Comparison of ENCODE assay signal across 21 cellular contexts in the genomic region with DNA sequence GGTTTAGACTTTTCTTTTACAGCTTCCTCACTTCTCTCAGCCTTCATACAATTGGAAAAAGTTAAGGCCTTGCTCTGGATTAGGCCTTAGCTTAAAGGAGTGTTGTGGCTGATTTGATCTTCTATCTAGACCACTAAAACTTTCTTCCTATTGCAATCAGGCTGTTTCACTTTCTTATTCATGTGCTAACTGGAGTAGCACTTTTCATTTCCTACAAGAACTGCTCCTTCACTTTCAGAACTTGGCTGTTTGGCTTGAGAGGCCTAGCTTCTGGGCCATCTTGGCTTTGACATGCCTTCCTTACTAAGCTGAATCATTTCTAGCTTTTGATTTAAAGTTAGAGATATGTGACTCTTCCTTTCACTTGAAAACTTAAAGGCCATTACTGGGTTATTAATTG.
DNase-seq lines count a peak whose midpoint lies in the region; ATAC-seq and TF ChIP-seq lines count a peak whose summit lies in the region.
"Had no signal": no experiment of that assay in that cellular context is flagged by ENCODE, and none has a peak within 500 bp of the region (broad histone marks: within the 10 kb centered on the region; RNA-seq: fewer than 3 reads in every experiment).

No MANE protein-coding gene starts in this region.

- H3K4me3 ChIP-seq in DND-41 (ENCODE audit: low read depth in 1 of 2, low read length in 2 of 2), result no peak overlapping the region
- no peak overlapping the region for H3K4me3 ChIP-seq in esophagus squamous epithelium
- H3K4me3 ChIP-seq in OCI-LY7 (ENCODE audit: low read depth, low read length, poor library complexity, severe bottlenecking), result no peak overlapping the region
- H3K4me3 ChIP-seq: breast epithelium, GM23338, heart right ventricle, left ventricle myocardium inferior, SJCRH30 had no signal

- H3K36me3 ChIP-seq in DND-41 (ENCODE audit: insufficient read depth, low read length) (no peaks in the 10 kb centered on the region), esophagus squamous epithelium (peaks cover 0 to 69% (median 7%) of the 10 kb centered on the region in 3 donors), OCI-LY7 (ENCODE audit: insufficient read depth, low read length) (no peaks in the 10 kb centered on the region)
- H3K36me3 ChIP-seq: breast epithelium, heart right ventricle, left ventricle myocardium inferior, SJCRH30 had no signal

- H3K9me3 Mint-ChIP-seq in activated T-helper 1 cell treated with anti-CD3 and anti-CD28 coated beads, Interleukin-12 subunit alpha, Interleukin-12 subunit beta, Interleukin-2, Interleukin-4 antibody, amounts not matched to agents 30 ng/mL and 10 ng/mL and 1 ng/mL, durations not matched to agents 14 hours and 24 hours and 36 hours, result peaks cover 34% of the 10 kb centered on the region

- POLR2A ChIA-PET in OCI-LY7 (lab: Charles Lee), result no interaction called here

- intact Hi-C loops in esophagus squamous epithelium (cut with DNase I) (no loop called here), OCI-LY7 (cut with micrococcal nuclease; ENCODE audit: unreplicated experiment) (no loop called here)
- intact Hi-C loops in activated T-helper 1 cell treated with anti-CD3 and anti-CD28 coated beads, Interleukin-12 subunit alpha, Interleukin-12 subunit beta, Interleukin-2, Interleukin-4 antibody, amounts not matched to agents 30 ng/mL and 10 ng/mL and 1 ng/mL, durations not matched to agents 14 hours and 24 hours and 36 hours (cut with micrococcal nuclease), result no loop called here

- no peak overlapping the region for H3K27ac Mint-ChIP-seq in activated T-helper 1 cell treated with anti-CD3 and anti-CD28 coated beads, Interleukin-12 subunit alpha, Interleukin-12 subunit beta, Interleukin-2, Interleukin-4 antibody, amounts not matched to agents 30 ng/mL and 10 ng/mL and 1 ng/mL, durations not matched to agents 14 hours and 24 hours and 36 hours
- H3K27ac Mint-ChIP-seq: B cell; GM23338; nephron progenitor cell; progenitor cell of endocrine pancreas; T-helper 1 cell treated with Interleukin-12 subunit alpha and Interleukin-12 subunit beta and Interleukin-4 antibody, amounts not matched to agents 30 μg/mL and 1 μg/mL, for 36 hours had no signal

- CTCF ChIA-PET in OCI-LY7 (lab: Charles Lee; ENCODE audit: unreplicated experiment), result no interaction called here

- H3K27ac ChIP-seq in DND-41 (ENCODE audit: low read length) (no peak overlapping the region), esophagus squamous epithelium (no peak overlapping the region), OCI-LY7 (ENCODE audit: low read depth, low read length, poor library complexity, severe bottlenecking) (no peak overlapping the region)
- H3K27ac ChIP-seq: breast epithelium, heart right ventricle, left ventricle myocardium inferior, SJCRH30 had no signal

- no peak overlapping the region for H2AFZ ChIP-seq in DND-41 (ENCODE audit: low read depth, low read length)
- H2AFZ ChIP-seq in OCI-LY7 (ENCODE audit: low read length), result no peak overlapping the region
- H2AFZ ChIP-seq: GM23338 had no signal

- H3K79me2 ChIP-seq in DND-41 (ENCODE audit: insufficient read depth, low read length), result no peaks in the 10 kb centered on the region
- no peaks in the 10 kb centered on the region for H3K79me2 ChIP-seq in OCI-LY7 (ENCODE audit: insufficient read depth, low read depth, low read length)

- DNase-seq in DND-41 (no peak), esophagus squamous epithelium (lab: John Stamatoyannopoulos, UW) (no peak), OCI-LY7 (ENCODE audit: low spot score) (no peak)
- no peak for DNase-seq in activated T-helper 1 cell treated with anti-CD3 and anti-CD28 coated beads, Interleukin-12 subunit alpha, Interleukin-12 subunit beta, Interleukin-2, Interleukin-4 antibody, amounts not matched to agents 30 ng/mL and 10 ng/mL and 1 ng/mL, durations not matched to agents 14 hours and 24 hours and 36 hours (ENCODE audit: low spot score)
- DNase-seq: activated CD4-positive, alpha-beta T cell treated with anti-CD3 and anti-CD28 coated beads, Interleukin-2, amount 50 U/mL, for 4 hours; activated effector memory CD4-positive, alpha-beta T cell treated with anti-CD3 and anti-CD28 coated beads, Interleukin-2, amount 50 U/mL, for 16 hours; dermis blood vessel endothelial cell; heart right ventricle; left ventricle myocardium inferior; NCI-H82; nephron progenitor cell; SJCRH30 had no signal

- H3K36me3 Mint-ChIP-seq in activated T-helper 1 cell treated with anti-CD3 and anti-CD28 coated beads, Interleukin-12 subunit alpha, Interleukin-12 subunit beta, Interleukin-2, Interleukin-4 antibody, amounts not matched to agents 30 ng/mL and 10 ng/mL and 1 ng/mL, durations not matched to agents 14 hours and 24 hours and 36 hours (ENCODE audit: low read depth), result no peaks in the 10 kb centered on the region

- peaks cover 7% of the 10 kb centered on the region for H3K27me3 Mint-ChIP-seq in activated T-helper 1 cell treated with anti-CD3 and anti-CD28 coated beads, Interleukin-12 subunit alpha, Interleukin-12 subunit beta, Interleukin-2, Interleukin-4 antibody, amounts not matched to agents 30 ng/mL and 10 ng/mL and 1 ng/mL, durations not matched to agents 14 hours and 24 hours and 36 hours (ENCODE audit: insufficient read depth)
- H3K27me3 Mint-ChIP-seq: progenitor cell of endocrine pancreas had no signal

- H3K4me2 ChIP-seq in DND-41 (ENCODE audit: insufficient read depth, low read length) (no peak overlapping the region), OCI-LY7 (ENCODE audit: low read length) (no peak overlapping the region)
- H3K4me2 ChIP-seq: GM23338 had no signal

- H3K4me3 Mint-ChIP-seq in activated T-helper 1 cell treated with anti-CD3 and anti-CD28 coated beads, Interleukin-12 subunit alpha, Interleukin-12 subunit beta, Interleukin-2, Interleukin-4 antibody, amounts not matched to agents 30 ng/mL and 10 ng/mL and 1 ng/mL, durations not matched to agents 14 hours and 24 hours and 36 hours, result no peak overlapping the region
- H3K4me3 Mint-ChIP-seq: B cell; GM23338; nephron progenitor cell; T-helper 1 cell treated with Interleukin-12 subunit alpha and Interleukin-12 subunit beta and Interleukin-4 antibody, amounts not matched to agents 30 μg/mL and 1 μg/mL, for 36 hours had no signal

- no peaks in the 10 kb centered on the region for H3K4me1 ChIP-seq in DND-41 (ENCODE audit: insufficient read depth, low read length)
- H3K4me1 ChIP-seq in esophagus squamous epithelium, result no peaks in the 10 kb centered on the region
- no peaks in the 10 kb centered on the region for H3K4me1 ChIP-seq in OCI-LY7 (ENCODE audit: insufficient read depth, low read length, poor library complexity, severe bottlenecking)
- H3K4me1 ChIP-seq: breast epithelium, heart right ventricle, left ventricle myocardium inferior, SJCRH30 had no signal

- peak; percentile 54 for ATAC-seq in DND-41 (ENCODE audit: insufficient read depth, low read depth)
- ATAC-seq in GM18909 (IDR thresholded peaks at IDR 0.05; ENCODE audit: poor library complexity, unreplicated experiment), result peak; percentile 75
- ATAC-seq in GM21737 (IDR thresholded peaks at IDR 0.05; ENCODE audit: unreplicated experiment), result peak; percentile 64
- ATAC-seq in HG03175 (IDR thresholded peaks at IDR 0.05; ENCODE audit: unreplicated experiment), result peak; percentile 62
- ATAC-seq in GM19328 (IDR thresholded peaks at IDR 0.05; ENCODE audit: unreplicated experiment), result no peak
- ATAC-seq: GM23338, heart right ventricle had no signal

- H3K9me3 ChIP-seq in DND-41 (ENCODE audit: insufficient read depth, low read length, severe bottlenecking) (peaks cover 14% of the 10 kb centered on the region), esophagus squamous epithelium (peaks cover 0 to 20% (median 0%) of the 10 kb centered on the region in 3 donors), OCI-LY7 (ENCODE audit: low read length) (peaks cover 6% of the 10 kb centered on the region; the same call in 1 of the 2 replicates)

- no peaks in the 10 kb centered on the region for H3K27me3 ChIP-seq in DND-41 (ENCODE audit: insufficient read depth, low read length, poor library complexity)
- no peaks in the 10 kb centered on the region for H3K27me3 ChIP-seq in esophagus squamous epithelium
- H3K27me3 ChIP-seq: breast epithelium, SJCRH30 had no signal

- BruUV-seq in OCI-LY7 (replicated peaks; lab: Mats Ljungman, UMichigan), result no TSS peak

- no peak for TF ChIP-seq POLR2A in esophagus squamous epithelium (IDR thresholded peaks at IDR 0.05)

- peaks cover 8% of the 10 kb centered on the region for H3K4me1 Mint-ChIP-seq in activated T-helper 1 cell treated with anti-CD3 and anti-CD28 coated beads, Interleukin-12 subunit alpha, Interleukin-12 subunit beta, Interleukin-2, Interleukin-4 antibody, amounts not matched to agents 30 ng/mL and 10 ng/mL and 1 ng/mL, durations not matched to agents 14 hours and 24 hours and 36 hours (ENCODE audit: low read depth)
- H3K4me1 Mint-ChIP-seq: B cell, nephron progenitor cell had no signal

- no peak for TF ChIP-seq CTCF in DND-41 (IDR thresholded peaks at IDR 0.05; ENCODE audit: borderline replicate concordance, extremely low read depth, low read length, poor library complexity, severe bottlenecking)
- TF ChIP-seq CTCF in esophagus squamous epithelium (IDR thresholded peaks at IDR 0.05), result no peak
- TF ChIP-seq CTCF in OCI-LY7 (conservative IDR thresholded peaks at IDR 0.05; ENCODE audit: low read length), result no peak

- H3K9ac ChIP-seq in DND-41 (ENCODE audit: low read depth, low read length), result no peak overlapping the region

- H4K20me1 ChIP-seq in DND-41 (ENCODE audit: insufficient read depth, low read length) (no peaks in the 10 kb centered on the region), OCI-LY7 (ENCODE audit: insufficient read depth, low read length) (no peaks in the 10 kb centered on the region)

- no peaks in the 10 kb centered on the region for H3K9me2 ChIP-seq in OCI-LY7 (ENCODE audit: insufficient read depth, low read length)
